2 cellular contexts compared by ENCODE assay signal in the genomic region with DNA sequence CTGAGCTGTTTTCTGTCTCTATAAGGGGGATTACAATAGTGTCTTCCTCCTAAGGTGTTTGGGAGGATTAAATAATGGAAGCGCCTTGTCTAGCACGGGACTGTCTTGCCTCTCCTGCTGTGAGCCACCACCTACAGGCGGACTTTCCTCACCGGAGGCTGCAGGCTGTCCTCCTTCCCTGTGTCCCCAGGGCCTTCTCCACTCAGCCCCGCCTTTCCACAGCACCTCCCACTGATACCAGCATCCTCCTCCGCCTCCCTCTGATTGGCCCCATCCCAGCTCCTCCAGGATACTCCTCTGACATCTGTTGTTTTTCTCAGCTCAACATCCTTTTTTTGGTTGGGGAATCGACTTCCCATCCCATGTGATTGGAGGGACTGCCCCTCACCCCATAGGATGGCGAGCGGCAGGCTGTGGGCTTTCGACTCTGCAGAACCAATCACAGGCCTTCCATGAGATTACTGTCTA.
A peak's percentile ranks its signal among the peaks of the same experiment; 100 is the strongest.
TF ChIP-seq lines count a peak whose summit lies in the region.

No MANE protein-coding gene starts in this region.

TF ChIP-seq in SK-N-SH, 30 proteins besides CTCF, POLR2A, EP300 and RAD21:
- TF ChIP-seq, protein P1, sequence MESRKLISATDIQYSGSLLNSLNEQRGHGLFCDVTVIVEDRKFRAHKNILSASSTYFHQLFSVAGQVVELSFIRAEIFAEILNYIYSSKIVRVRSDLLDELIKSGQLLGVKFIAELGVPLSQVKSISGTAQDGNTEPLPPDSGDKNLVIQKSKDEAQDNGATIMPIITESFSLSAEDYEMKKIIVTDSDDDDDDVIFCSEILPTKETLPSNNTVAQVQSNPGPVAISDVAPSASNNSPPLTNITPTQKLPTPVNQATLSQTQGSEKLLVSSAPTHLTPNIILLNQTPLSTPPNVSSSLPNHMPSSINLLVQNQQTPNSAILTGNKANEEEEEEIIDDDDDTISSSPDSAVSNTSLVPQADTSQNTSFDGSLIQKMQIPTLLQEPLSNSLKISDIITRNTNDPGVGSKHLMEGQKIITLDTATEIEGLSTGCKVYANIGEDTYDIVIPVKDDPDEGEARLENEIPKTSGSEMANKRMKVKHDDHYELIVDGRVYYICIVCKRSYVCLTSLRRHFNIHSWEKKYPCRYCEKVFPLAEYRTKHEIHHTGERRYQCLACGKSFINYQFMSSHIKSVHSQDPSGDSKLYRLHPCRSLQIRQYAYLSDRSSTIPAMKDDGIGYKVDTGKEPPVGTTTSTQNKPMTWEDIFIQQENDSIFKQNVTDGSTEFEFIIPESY (IDR thresholded peaks at IDR 0.05; ENCODE audit: borderline replicate concordance, low read depth): no peak
- TF ChIP-seq TEAD4 (IDR thresholded peaks at IDR 0.05; ENCODE audit: borderline replicate concordance, insufficient read depth) (no peak), NRF1 (IDR thresholded peaks at IDR 0.05; ENCODE audit: low read depth, low read length) (no peak), POLR2AphosphoS5 (IDR thresholded peaks at IDR 0.05; ENCODE audit: low read depth, low read length) (peak; percentile 28; the same call in 1 of the 2 replicates), RFX5 (IDR thresholded peaks at IDR 0.05; ENCODE audit: low read length) (peak; percentile 40; the same call in 1 of the 2 replicates), FOXM1 (IDR thresholded peaks at IDR 0.05; ENCODE audit: low read depth) (no peak)

TF ChIP-seq in GM12878, 131 proteins besides CTCF, POLR2A, EP300 and RAD21 (continues in another document):
- peak; percentile 5; the same call in 1 of the 2 replicates for TF ChIP-seq ZNF217 (IDR thresholded peaks at IDR 0.05)
- no peak for TF ChIP-seq JUND (IDR thresholded peaks at IDR 0.05; ENCODE audit: low read depth, low read length)
- peak; percentile 56 for TF ChIP-seq MEF2B (IDR thresholded peaks at IDR 0.05; ENCODE audit: partially characterized antibody, poor library complexity, severe bottlenecking)
- TF ChIP-seq FOXK2 (IDR thresholded peaks at IDR 0.05): no peak
- TF ChIP-seq, protein P2, sequence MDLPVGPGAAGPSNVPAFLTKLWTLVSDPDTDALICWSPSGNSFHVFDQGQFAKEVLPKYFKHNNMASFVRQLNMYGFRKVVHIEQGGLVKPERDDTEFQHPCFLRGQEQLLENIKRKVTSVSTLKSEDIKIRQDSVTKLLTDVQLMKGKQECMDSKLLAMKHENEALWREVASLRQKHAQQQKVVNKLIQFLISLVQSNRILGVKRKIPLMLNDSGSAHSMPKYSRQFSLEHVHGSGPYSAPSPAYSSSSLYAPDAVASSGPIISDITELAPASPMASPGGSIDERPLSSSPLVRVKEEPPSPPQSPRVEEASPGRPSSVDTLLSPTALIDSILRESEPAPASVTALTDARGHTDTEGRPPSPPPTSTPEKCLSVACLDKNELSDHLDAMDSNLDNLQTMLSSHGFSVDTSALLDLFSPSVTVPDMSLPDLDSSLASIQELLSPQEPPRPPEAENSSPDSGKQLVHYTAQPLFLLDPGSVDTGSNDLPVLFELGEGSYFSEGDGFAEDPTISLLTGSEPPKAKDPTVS (IDR thresholded peaks at IDR 0.05; ENCODE audit: low read depth, low read length): no peak
- TF ChIP-seq DPF2 (IDR thresholded peaks at IDR 0.05): 0 out of 2 replicates have a peak, but pooled peaks have one; percentile 4
- TF ChIP-seq NR2C2 (IDR thresholded peaks at IDR 0.05; ENCODE audit: borderline replicate concordance, control insufficient read depth, insufficient read length, low read depth): no peak
- TF ChIP-seq EZH2 (IDR thresholded peaks at IDR 0.05; ENCODE audit: borderline replicate concordance, control insufficient read depth, low read depth, low read length): no peak
- 0 out of 2 replicates have a peak, but pooled peaks have one; percentile 67 for TF ChIP-seq HDGF (IDR thresholded peaks at IDR 0.05)
- no peak for TF ChIP-seq KDM1A (IDR thresholded peaks at IDR 0.05; ENCODE audit: borderline replicate concordance)
- TF ChIP-seq RFX5 (IDR thresholded peaks at IDR 0.05; ENCODE audit: low read depth, low read length): no peak
- TF ChIP-seq ZNF622 (IDR thresholded peaks at IDR 0.05): no peak
- TF ChIP-seq STAT1 (conservative IDR thresholded peaks at IDR 0.05): no peak
- TF ChIP-seq, protein P3, sequence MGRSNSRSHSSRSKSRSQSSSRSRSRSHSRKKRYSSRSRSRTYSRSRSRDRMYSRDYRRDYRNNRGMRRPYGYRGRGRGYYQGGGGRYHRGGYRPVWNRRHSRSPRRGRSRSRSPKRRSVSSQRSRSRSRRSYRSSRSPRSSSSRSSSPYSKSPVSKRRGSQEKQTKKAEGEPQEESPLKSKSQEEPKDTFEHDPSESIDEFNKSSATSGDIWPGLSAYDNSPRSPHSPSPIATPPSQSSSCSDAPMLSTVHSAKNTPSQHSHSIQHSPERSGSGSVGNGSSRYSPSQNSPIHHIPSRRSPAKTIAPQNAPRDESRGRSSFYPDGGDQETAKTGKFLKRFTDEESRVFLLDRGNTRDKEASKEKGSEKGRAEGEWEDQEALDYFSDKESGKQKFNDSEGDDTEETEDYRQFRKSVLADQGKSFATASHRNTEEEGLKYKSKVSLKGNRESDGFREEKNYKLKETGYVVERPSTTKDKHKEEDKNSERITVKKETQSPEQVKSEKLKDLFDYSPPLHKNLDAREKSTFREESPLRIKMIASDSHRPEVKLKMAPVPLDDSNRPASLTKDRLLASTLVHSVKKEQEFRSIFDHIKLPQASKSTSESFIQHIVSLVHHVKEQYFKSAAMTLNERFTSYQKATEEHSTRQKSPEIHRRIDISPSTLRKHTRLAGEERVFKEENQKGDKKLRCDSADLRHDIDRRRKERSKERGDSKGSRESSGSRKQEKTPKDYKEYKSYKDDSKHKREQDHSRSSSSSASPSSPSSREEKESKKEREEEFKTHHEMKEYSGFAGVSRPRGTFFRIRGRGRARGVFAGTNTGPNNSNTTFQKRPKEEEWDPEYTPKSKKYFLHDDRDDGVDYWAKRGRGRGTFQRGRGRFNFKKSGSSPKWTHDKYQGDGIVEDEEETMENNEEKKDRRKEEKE (IDR thresholded peaks at IDR 0.05): no peak
- no peak for TF ChIP-seq CHD1 (IDR thresholded peaks at IDR 0.05; ENCODE audit: low read depth, low read length)
- TF ChIP-seq NBN (IDR thresholded peaks at IDR 0.05): peak; percentile 32; the same call in 1 of the 2 replicates
- TF ChIP-seq, protein P4, sequence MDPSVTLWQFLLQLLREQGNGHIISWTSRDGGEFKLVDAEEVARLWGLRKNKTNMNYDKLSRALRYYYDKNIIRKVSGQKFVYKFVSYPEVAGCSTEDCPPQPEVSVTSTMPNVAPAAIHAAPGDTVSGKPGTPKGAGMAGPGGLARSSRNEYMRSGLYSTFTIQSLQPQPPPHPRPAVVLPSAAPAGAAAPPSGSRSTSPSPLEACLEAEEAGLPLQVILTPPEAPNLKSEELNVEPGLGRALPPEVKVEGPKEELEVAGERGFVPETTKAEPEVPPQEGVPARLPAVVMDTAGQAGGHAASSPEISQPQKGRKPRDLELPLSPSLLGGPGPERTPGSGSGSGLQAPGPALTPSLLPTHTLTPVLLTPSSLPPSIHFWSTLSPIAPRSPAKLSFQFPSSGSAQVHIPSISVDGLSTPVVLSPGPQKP (IDR thresholded peaks at IDR 0.05; ENCODE audit: low read depth, low read length): no peak
- TF ChIP-seq, protein P5, sequence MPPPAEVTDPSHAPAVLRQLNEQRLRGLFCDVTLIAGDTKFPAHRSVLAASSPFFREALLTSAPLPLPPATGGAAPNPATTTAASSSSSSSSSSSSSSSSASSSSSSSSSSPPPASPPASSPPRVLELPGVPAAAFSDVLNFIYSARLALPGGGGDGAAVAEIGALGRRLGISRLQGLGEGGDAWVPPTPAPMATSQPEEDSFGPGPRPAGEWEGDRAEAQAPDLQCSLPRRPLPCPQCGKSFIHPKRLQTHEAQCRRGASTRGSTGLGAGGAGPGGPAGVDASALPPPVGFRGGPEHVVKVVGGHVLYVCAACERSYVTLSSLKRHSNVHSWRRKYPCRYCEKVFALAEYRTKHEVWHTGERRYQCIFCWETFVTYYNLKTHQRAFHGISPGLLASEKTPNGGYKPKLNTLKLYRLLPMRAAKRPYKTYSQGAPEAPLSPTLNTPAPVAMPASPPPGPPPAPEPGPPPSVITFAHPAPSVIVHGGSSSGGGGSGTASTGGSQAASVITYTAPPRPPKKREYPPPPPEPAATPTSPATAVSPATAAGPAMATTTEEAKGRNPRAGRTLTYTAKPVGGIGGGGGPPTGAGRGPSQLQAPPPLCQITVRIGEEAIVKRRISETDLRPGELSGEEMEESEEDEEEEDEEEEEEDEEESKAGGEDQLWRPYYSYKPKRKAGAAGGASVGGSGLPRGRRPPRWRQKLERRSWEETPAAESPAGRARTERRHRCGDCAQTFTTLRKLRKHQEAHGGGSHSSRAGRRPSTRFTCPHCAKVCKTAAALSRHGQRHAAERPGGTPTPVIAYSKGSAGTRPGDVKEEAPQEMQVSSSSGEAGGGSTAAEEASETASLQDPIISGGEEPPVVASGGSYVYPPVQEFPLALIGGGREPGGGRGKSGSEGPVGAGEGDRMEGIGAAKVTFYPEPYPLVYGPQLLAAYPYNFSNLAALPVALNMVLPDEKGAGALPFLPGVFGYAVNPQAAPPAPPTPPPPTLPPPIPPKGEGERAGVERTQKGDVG (CRISPR knock-in tag; IDR thresholded peaks at IDR 0.05): no peak
- no peak for TF ChIP-seq MXI1 (IDR thresholded peaks at IDR 0.05; ENCODE audit: low read depth, low read length)
- TF ChIP-seq, protein P6, sequence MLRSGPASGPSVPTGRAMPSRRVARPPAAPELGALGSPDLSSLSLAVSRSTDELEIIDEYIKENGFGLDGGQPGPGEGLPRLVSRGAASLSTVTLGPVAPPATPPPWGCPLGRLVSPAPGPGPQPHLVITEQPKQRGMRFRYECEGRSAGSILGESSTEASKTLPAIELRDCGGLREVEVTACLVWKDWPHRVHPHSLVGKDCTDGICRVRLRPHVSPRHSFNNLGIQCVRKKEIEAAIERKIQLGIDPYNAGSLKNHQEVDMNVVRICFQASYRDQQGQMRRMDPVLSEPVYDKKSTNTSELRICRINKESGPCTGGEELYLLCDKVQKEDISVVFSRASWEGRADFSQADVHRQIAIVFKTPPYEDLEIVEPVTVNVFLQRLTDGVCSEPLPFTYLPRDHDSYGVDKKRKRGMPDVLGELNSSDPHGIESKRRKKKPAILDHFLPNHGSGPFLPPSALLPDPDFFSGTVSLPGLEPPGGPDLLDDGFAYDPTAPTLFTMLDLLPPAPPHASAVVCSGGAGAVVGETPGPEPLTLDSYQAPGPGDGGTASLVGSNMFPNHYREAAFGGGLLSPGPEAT (IDR thresholded peaks at IDR 0.05; ENCODE audit: low read depth): no peak
- TF ChIP-seq HDAC2 (IDR thresholded peaks at IDR 0.05): no peak
- TF ChIP-seq, protein P7, sequence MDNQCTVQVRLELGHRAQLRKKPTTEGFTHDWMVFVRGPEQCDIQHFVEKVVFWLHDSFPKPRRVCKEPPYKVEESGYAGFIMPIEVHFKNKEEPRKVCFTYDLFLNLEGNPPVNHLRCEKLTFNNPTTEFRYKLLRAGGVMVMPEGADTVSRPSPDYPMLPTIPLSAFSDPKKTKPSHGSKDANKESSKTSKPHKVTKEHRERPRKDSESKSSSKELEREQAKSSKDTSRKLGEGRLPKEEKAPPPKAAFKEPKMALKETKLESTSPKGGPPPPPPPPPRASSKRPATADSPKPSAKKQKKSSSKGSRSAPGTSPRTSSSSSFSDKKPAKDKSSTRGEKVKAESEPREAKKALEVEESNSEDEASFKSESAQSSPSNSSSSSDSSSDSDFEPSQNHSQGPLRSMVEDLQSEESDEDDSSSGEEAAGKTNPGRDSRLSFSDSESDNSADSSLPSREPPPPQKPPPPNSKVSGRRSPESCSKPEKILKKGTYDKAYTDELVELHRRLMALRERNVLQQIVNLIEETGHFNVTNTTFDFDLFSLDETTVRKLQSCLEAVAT (IDR thresholded peaks at IDR 0.05): no peak
- peak; percentile 4 for TF ChIP-seq SP1 (IDR thresholded peaks at IDR 0.05; ENCODE audit: low read depth, low read length)
- TF ChIP-seq GATAD2B (conservative IDR thresholded peaks at IDR 0.05; ENCODE audit: low read depth): 0 out of 2 replicates have a peak, but pooled peaks have one; percentile 39
- TF ChIP-seq SIX5 (IDR thresholded peaks at IDR 0.05; ENCODE audit: low read depth, low read length, severe bottlenecking): no peak
- no peak for TF ChIP-seq CEBPB (IDR thresholded peaks at IDR 0.05; ENCODE audit: borderline replicate concordance in 1 of 2, low read depth in 2 of 2, low read length in 2 of 2)
- no peak for TF ChIP-seq ZNF274 (IDR thresholded peaks at IDR 0.05; ENCODE audit: insufficient read depth, insufficient read length)
- TF ChIP-seq SIN3A (IDR thresholded peaks at IDR 0.05; ENCODE audit: low read depth, low read length): no peak
- no peak for TF ChIP-seq ATF7 (IDR thresholded peaks at IDR 0.05; ENCODE audit: low read depth)
- TF ChIP-seq, protein P8, sequence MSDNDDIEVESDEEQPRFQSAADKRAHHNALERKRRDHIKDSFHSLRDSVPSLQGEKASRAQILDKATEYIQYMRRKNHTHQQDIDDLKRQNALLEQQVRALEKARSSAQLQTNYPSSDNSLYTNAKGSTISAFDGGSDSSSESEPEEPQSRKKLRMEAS (IDR thresholded peaks at IDR 0.05; ENCODE audit: low read depth, low read length): no peak
- TF ChIP-seq POLR2AphosphoS5 (IDR thresholded peaks at IDR 0.05; ENCODE audit: low read length): 0 out of 2 replicates have a peak, but pooled peaks have one; percentile 16
- peak in 1 of 2 experiments; percentile 44; a peak in 1 of 4 replicates for TF ChIP-seq BHLHE40 (IDR thresholded peaks at IDR 0.05; ENCODE audit: borderline replicate concordance in 1 of 2, low read depth in 2 of 2, low read length in 1 of 2)
- TF ChIP-seq, protein P9, sequence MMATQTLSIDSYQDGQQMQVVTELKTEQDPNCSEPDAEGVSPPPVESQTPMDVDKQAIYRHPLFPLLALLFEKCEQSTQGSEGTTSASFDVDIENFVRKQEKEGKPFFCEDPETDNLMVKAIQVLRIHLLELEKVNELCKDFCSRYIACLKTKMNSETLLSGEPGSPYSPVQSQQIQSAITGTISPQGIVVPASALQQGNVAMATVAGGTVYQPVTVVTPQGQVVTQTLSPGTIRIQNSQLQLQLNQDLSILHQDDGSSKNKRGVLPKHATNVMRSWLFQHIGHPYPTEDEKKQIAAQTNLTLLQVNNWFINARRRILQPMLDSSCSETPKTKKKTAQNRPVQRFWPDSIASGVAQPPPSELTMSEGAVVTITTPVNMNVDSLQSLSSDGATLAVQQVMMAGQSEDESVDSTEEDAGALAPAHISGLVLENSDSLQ (IDR thresholded peaks at IDR 0.05): peak; percentile 24; the same call in 1 of the 2 replicates
- no peak for TF ChIP-seq NR2C1 (IDR thresholded peaks at IDR 0.05)
- TF ChIP-seq FOS (IDR thresholded peaks at IDR 0.05; ENCODE audit: borderline replicate concordance, extremely low read depth, insufficient read length): no peak
- TF ChIP-seq, protein P10, sequence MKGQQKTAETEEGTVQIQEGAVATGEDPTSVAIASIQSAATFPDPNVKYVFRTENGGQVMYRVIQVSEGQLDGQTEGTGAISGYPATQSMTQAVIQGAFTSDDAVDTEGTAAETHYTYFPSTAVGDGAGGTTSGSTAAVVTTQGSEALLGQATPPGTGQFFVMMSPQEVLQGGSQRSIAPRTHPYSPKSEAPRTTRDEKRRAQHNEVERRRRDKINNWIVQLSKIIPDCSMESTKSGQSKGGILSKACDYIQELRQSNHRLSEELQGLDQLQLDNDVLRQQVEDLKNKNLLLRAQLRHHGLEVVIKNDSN (IDR thresholded peaks at IDR 0.05; ENCODE audit: borderline replicate concordance, extremely low read length, insufficient read depth, low read depth, low read length): no peak
- no peak for TF ChIP-seq NFIC (IDR thresholded peaks at IDR 0.05; ENCODE audit: low read depth, low read length)
